ENCODE assay signal across 20 cellular contexts in genomic region chr2:120920438-120920814, GRCh38.
DNase-seq lines count a peak whose midpoint lies in the region; ATAC-seq and TF ChIP-seq lines count a peak whose summit lies in the region.
"Had no signal": no experiment of that assay in that cellular context is flagged by ENCODE, and none has a peak within 500 bp of the region (broad histone marks: within the 10 kb centered on the region; RNA-seq: fewer than 3 reads in every experiment).

No MANE protein-coding gene starts in this region.

- H3K27ac Mint-ChIP-seq in osteocyte (ENCODE audit: unreplicated experiment), result peak overlapping the region; percentile 99
- H3K27ac Mint-ChIP-seq: activated CD4-positive, alpha-beta T cell treated with anti-CD3 and anti-CD28 coated beads, Interleukin-2, amount 10 ng/mL, durations not matched to agents 24 days and 14 days; activated naive CD4-positive, alpha-beta T cell treated with anti-CD3 and anti-CD28 coated beads for 36 hours; CD14-positive monocyte; naive thymus-derived CD4-positive, alpha-beta T cell had no signal

- H3K36me3 ChIP-seq in gastroesophageal sphincter (no peaks in the 10 kb centered on the region), aorta (ENCODE audit: control insufficient read depth in 1 of 2, insufficient read depth in 2 of 2, low read length in 1 of 2) (no peaks in the 10 kb centered on the region), adrenal gland (replicated peaks in 1 of 2) (no peaks in the 10 kb centered on the region)

- intact Hi-C loops in Right ventricle myocardium inferior (cut with DNase I) (no loop called here), cardiac septum (cut with DNase I) (loop anchor here (5.0 kb wide), 1 partner anchor 152 kb away; no protein-coding TSS in a partner anchor), aorta (cut with DNase I) (no loop called here), adrenal gland (cut with DNase I) (no loop called here)

- TF ChIP-seq EP300 in gastroesophageal sphincter (IDR thresholded peaks at IDR 0.05), result no peak

- no peaks in the 10 kb centered on the region for H3K9me3 ChIP-seq in gastroesophageal sphincter
- no peaks in the 10 kb centered on the region for H3K9me3 ChIP-seq in aorta (ENCODE audit: control insufficient read depth, low read length)
- no peaks in the 10 kb centered on the region for H3K9me3 ChIP-seq in adrenal gland (replicated peaks in 1 of 3)

- peak overlapping the region; percentile 55 for H3K4me3 Mint-ChIP-seq in osteocyte (ENCODE audit: unreplicated experiment)
- H3K4me3 Mint-ChIP-seq: activated CD4-positive, alpha-beta T cell treated with anti-CD3 and anti-CD28 coated beads, Interleukin-2, amount 10 ng/mL, durations not matched to agents 24 days and 14 days; activated naive CD4-positive, alpha-beta T cell treated with anti-CD3 and anti-CD28 coated beads for 36 hours; CD14-positive monocyte; naive thymus-derived CD4-positive, alpha-beta T cell had no signal

- WGBS in gastroesophageal sphincter (ENCODE audit: low coverage in 1 of 2), 2 donors, result 78 to 100% methylated on average over 3 to 5 of the region's 7 CpGs
- WGBS in aorta, 2 donors, result 6 to 9% methylated on average over 7 of the region's 7 CpGs
- 78 to 90% (median 86%) methylated on average over 7 of the region's 7 CpGs for WGBS in adrenal gland, 4 donors

- H3K4me3 ChIP-seq in gastroesophageal sphincter, result no peak overlapping the region
- H3K4me3 ChIP-seq in aorta (ENCODE audit: low read length in 2 of 2), result no peak overlapping the region
- no peak overlapping the region for H3K4me3 ChIP-seq in adrenal gland

- ATAC-seq in Right ventricle myocardium inferior (peak; percentile 21), gastroesophageal sphincter (peak; percentile 12), aorta (ENCODE audit: low FRiP score) (no peak), HG02588 (IDR thresholded peaks at IDR 0.05; ENCODE audit: unreplicated experiment) (no peak)
- ATAC-seq: naive thymus-derived CD4-positive, alpha-beta T cell had no signal

- peaks cover 59% of the 10 kb centered on the region for H3K4me1 Mint-ChIP-seq in osteocyte (ENCODE audit: unreplicated experiment)
- H3K4me1 Mint-ChIP-seq: activated CD4-positive, alpha-beta T cell treated with anti-CD3 and anti-CD28 coated beads, Interleukin-2, amount 10 ng/mL, durations not matched to agents 24 days and 14 days; CD14-positive monocyte; naive thymus-derived CD4-positive, alpha-beta T cell had no signal

- H3K27me3 Mint-ChIP-seq in osteocyte (ENCODE audit: unreplicated experiment), result no peaks in the 10 kb centered on the region
- H3K27me3 Mint-ChIP-seq: activated CD4-positive, alpha-beta T cell treated with anti-CD3 and anti-CD28 coated beads, Interleukin-2, amount 10 ng/mL, durations not matched to agents 24 days and 14 days had no signal

- H3K27ac ChIP-seq in gastroesophageal sphincter (peak overlapping the region in 3 of 4 donors; percentile 38 to 74 (median 54)), aorta (ENCODE audit: low read depth in 1 of 2, low read length in 2 of 2) (peak overlapping the region; percentile 77 to 93), adrenal gland (peak overlapping the region in 1 of 5 donors; percentile 17)
- H3K27ac ChIP-seq: 22Rv1 had no signal

- DNase-seq in Right ventricle myocardium inferior (ENCODE audit: missing footprints) (peak; percentile 23), cardiac septum (ENCODE audit: low spot score) (no peak), osteocyte (ENCODE audit: extremely low spot score, unreplicated experiment) (no peak), aorta (no peak), hippocampal formation (lab: John Stamatoyannopoulos, UW) (no peak), adrenal gland (no peak)
- DNase-seq: activated CD4-positive, alpha-beta T cell treated with anti-CD3 and anti-CD28 coated beads, Interleukin-2, amount 10 ng/mL, durations not matched to agents 24 days and 14 days; activated naive CD4-positive, alpha-beta T cell treated with anti-CD3 and anti-CD28 coated beads for 36 hours; DMS79 treated with DMSO at 0.1 percent for 48 hours; effector CD4-positive, alpha-beta T cell; MM.1S; naive thymus-derived CD4-positive, alpha-beta T cell; NCI-H187; SHP77 treated with DMSO at 0.1 percent for 48 hours; stimulated activated CD4-positive, alpha-beta T cell treated with anti-CD3 and anti-CD28 coated beads, Interleukin-4, amount 100 ng/mL, for 24 hours; stimulated activated CD8-positive, alpha-beta memory T cell treated with anti-CD3 and anti-CD28 coated beads, Interleukin-4, amount 100 ng/mL, for 48 hours had no signal

- TF ChIP-seq CTCF in gastroesophageal sphincter (IDR thresholded peaks at IDR 0.05) (no peak), osteocyte (IDR thresholded peaks at IDR 0.05) (no peak), adrenal gland (IDR thresholded peaks at IDR 0.05) (no peak)

- H3K27me3 ChIP-seq in gastroesophageal sphincter (no peaks in the 10 kb centered on the region), aorta (ENCODE audit: control insufficient read depth in 1 of 2, insufficient read depth in 2 of 2, low read length in 1 of 2) (no peaks in the 10 kb centered on the region), adrenal gland (no peaks in the 10 kb centered on the region)

- H3K9me3 Mint-ChIP-seq in osteocyte (ENCODE audit: unreplicated experiment), result no peaks in the 10 kb centered on the region
- H3K9me3 Mint-ChIP-seq: activated CD4-positive, alpha-beta T cell treated with anti-CD3 and anti-CD28 coated beads, Interleukin-2, amount 10 ng/mL, durations not matched to agents 24 days and 14 days; activated naive CD4-positive, alpha-beta T cell treated with anti-CD3 and anti-CD28 coated beads for 36 hours; CD14-positive monocyte; naive thymus-derived CD4-positive, alpha-beta T cell had no signal

- no peak for TF ChIP-seq POLR2A in gastroesophageal sphincter (IDR thresholded peaks at IDR 0.05)
- TF ChIP-seq POLR2A in adrenal gland (IDR thresholded peaks at IDR 0.05), result no peak

- no peaks in the 10 kb centered on the region for H3K36me3 Mint-ChIP-seq in osteocyte (ENCODE audit: unreplicated experiment)
- H3K36me3 Mint-ChIP-seq: CD14-positive monocyte; naive thymus-derived CD4-positive, alpha-beta T cell had no signal

- H3K4me1 ChIP-seq in gastroesophageal sphincter (peaks cover 0 to 38% (median 10%) of the 10 kb centered on the region in 3 donors), aorta (ENCODE audit: control insufficient read depth in 1 of 2, insufficient read depth in 2 of 2, low read length in 2 of 2) (peaks cover 0 to 6% of the 10 kb centered on the region in 2 donors), adrenal gland (replicated peaks in 1 of 2) (peaks cover 1 to 7% of the 10 kb centered on the region in 2 donors)

Comparison
In these comparisons a context has a peak if more than half of its experiments do, and no peak if none do; other contexts are left out.
1. ATAC-seq: peak in Right ventricle myocardium inferior (single experiment) and gastroesophageal sphincter (single experiment); none in aorta (single experiment) and HG02588 (single experiment).